1 cellular context compared by ENCODE assay signal in the genomic region with DNA sequence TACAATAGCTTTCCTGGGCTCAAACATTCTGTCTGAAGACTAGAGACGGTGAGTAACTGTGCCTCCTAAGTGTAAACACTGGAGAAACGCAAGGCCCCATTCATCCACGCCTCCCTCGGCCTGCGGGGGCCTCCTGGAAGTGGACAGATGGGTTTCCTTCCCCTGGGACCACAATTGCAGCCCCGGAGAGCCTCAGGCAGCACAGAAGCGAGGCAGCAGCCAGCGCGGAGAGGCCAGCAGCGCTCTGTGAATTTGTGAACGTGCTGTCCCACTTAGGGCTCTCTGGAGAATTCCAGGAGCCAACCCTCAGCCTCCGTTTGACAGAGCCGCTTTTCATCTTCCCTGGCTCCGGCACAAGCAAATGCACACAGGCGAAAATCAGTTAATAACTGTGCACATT.
TF ChIP-seq lines count a peak whose summit lies in the region.

No MANE protein-coding gene starts in this region.

TF ChIP-seq in SK-N-SH treated with all-trans-retinoic acid at 6 μM for 48 hours, 23 proteins besides CTCF, POLR2A, EP300 and RAD21 (continued from another document):
- TF ChIP-seq, protein P1, sequence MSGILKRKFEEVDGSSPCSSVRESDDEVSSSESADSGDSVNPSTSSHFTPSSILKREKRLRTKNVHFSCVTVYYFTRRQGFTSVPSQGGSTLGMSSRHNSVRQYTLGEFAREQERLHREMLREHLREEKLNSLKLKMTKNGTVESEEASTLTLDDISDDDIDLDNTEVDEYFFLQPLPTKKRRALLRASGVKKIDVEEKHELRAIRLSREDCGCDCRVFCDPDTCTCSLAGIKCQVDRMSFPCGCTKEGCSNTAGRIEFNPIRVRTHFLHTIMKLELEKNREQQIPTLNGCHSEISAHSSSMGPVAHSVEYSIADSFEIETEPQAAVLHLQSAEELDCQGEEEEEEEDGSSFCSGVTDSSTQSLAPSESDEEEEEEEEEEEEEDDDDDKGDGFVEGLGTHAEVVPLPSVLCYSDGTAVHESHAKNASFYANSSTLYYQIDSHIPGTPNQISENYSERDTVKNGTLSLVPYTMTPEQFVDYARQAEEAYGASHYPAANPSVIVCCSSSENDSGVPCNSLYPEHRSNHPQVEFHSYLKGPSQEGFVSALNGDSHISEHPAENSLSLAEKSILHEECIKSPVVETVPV (CRISPR knock-in tag; IDR thresholded peaks at IDR 0.05), result no peak
- TF ChIP-seq CSDC2 (CRISPR knock-in tag; IDR thresholded peaks at IDR 0.05), result no peak
- no peak for TF ChIP-seq BACH2 (CRISPR knock-in tag; IDR thresholded peaks at IDR 0.05; ENCODE audit: borderline replicate concordance)
- TF ChIP-seq, protein P2, sequence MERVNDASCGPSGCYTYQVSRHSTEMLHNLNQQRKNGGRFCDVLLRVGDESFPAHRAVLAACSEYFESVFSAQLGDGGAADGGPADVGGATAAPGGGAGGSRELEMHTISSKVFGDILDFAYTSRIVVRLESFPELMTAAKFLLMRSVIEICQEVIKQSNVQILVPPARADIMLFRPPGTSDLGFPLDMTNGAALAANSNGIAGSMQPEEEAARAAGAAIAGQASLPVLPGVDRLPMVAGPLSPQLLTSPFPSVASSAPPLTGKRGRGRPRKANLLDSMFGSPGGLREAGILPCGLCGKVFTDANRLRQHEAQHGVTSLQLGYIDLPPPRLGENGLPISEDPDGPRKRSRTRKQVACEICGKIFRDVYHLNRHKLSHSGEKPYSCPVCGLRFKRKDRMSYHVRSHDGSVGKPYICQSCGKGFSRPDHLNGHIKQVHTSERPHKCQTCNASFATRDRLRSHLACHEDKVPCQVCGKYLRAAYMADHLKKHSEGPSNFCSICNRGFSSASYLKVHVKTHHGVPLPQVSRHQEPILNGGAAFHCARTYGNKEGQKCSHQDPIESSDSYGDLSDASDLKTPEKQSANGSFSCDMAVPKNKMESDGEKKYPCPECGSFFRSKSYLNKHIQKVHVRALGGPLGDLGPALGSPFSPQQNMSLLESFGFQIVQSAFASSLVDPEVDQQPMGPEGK (CRISPR knock-in tag; IDR thresholded peaks at IDR 0.05; ENCODE audit: borderline replicate concordance), result no peak
